8 cellular contexts compared by ENCODE assay signal in genomic region chr1:36650200-36651065, GRCh38.
DNase-seq lines count a peak whose midpoint lies in the region; ATAC-seq and TF ChIP-seq lines count a peak whose summit lies in the region.

No MANE protein-coding gene starts in this region.

- H3K27ac ChIP-seq in DOHH2 (ENCODE audit: low read depth, low read length) (no peak overlapping the region), right cardiac atrium (ENCODE audit: low read length) (no peak overlapping the region), sigmoid colon (no peak overlapping the region)

- H3K27me3 ChIP-seq in DOHH2 (ENCODE audit: control insufficient read depth, low read length), result peaks cover 13% of the 10 kb centered on the region; the same call in 1 of the 2 replicates
- peaks cover 7% of the 10 kb centered on the region; the same call in 1 of the 2 replicates for H3K27me3 ChIP-seq in MG63
- no peaks in the 10 kb centered on the region for H3K27me3 ChIP-seq in right cardiac atrium (ENCODE audit: control insufficient read depth, insufficient read depth)
- H3K27me3 ChIP-seq in sigmoid colon, result peaks cover 0 to 29% (median 4%) of the 10 kb centered on the region in 3 donors

- TF ChIP-seq CTCF in DOHH2 (IDR thresholded peaks at IDR 0.05; ENCODE audit: low read depth, low read length, poor library complexity, severe bottlenecking), result peak; percentile 92
- peak; percentile 41 to 84 (median 59) for TF ChIP-seq CTCF in sigmoid colon (IDR thresholded peaks at IDR 0.05)

- H3K4me3 ChIP-seq in DOHH2 (ENCODE audit: low read length) (no peak overlapping the region), MG63 (no peak overlapping the region), right cardiac atrium (ENCODE audit: low read length) (no peak overlapping the region), sigmoid colon (no peak overlapping the region)

- no peaks in the 10 kb centered on the region for H3K79me2 ChIP-seq in DOHH2 (ENCODE audit: control insufficient read depth, low read length)

- H3F3A ChIP-seq in DOHH2 (ENCODE audit: control insufficient read depth, insufficient read depth), result no peaks in the 10 kb centered on the region

- no peak for TF ChIP-seq POLR2A in sigmoid colon (IDR thresholded peaks at IDR 0.05)

- TF ChIP-seq EP300 in sigmoid colon (IDR thresholded peaks at IDR 0.05), result no peak

- intact Hi-C loops in right cardiac atrium (cut with DNase I) (no loop called here), sigmoid colon (cut with DNase I) (no loop called here)

- H3K9me2 ChIP-seq in DOHH2 (replicated peaks; ENCODE audit: control insufficient read depth, low read length), result no peaks in the 10 kb centered on the region

- H3K4me1 ChIP-seq in DOHH2 (ENCODE audit: control insufficient read depth, low read length) (no peaks in the 10 kb centered on the region), right cardiac atrium (ENCODE audit: control insufficient read depth, insufficient read depth, low read length) (no peaks in the 10 kb centered on the region), sigmoid colon (no peaks in the 10 kb centered on the region)

- H3K36me3 ChIP-seq in DOHH2 (ENCODE audit: control insufficient read depth, low read length) (no peaks in the 10 kb centered on the region), MG63 (no peaks in the 10 kb centered on the region), sigmoid colon (no peaks in the 10 kb centered on the region)

- H4K20me1 ChIP-seq in DOHH2 (ENCODE audit: control insufficient read depth, insufficient read depth, low read depth, low read length), result no peaks in the 10 kb centered on the region

- DNase-seq in MG63, result peak; percentile 52
- peak; percentile 32 for DNase-seq in SW480 (ENCODE audit: low spot score)
- DNase-seq in amniotic epithelial cell (ENCODE audit: low read depth), result peak; percentile 23
- peak; percentile 53 to 86 (median 72) for DNase-seq in right cardiac atrium
- no peak for DNase-seq in sigmoid colon

- H3K4me2 ChIP-seq in DOHH2 (ENCODE audit: low read length), result no peak overlapping the region

- ATAC-seq in right cardiac atrium (peak in 1 of 2 donors; percentile 69), GM18909 (IDR thresholded peaks at IDR 0.05; ENCODE audit: poor library complexity, unreplicated experiment) (no peak), HG03139 (IDR thresholded peaks at IDR 0.05; ENCODE audit: unreplicated experiment) (no peak)

- WGBS in right cardiac atrium, result 39% methylated on average over 14 of the region's 14 CpGs
- 36 to 43% methylated on average over 14 of the region's 14 CpGs for WGBS in sigmoid colon, 2 donors

- H3K9me3 ChIP-seq in DOHH2 (ENCODE audit: control insufficient read depth, insufficient read depth, low read length) (no peaks in the 10 kb centered on the region), MG63 (no peaks in the 10 kb centered on the region), right cardiac atrium (ENCODE audit: control insufficient read depth, low read length) (no peaks in the 10 kb centered on the region), sigmoid colon (no peaks in the 10 kb centered on the region)
